In genomic region chr6:81801489-81801888, GRCh38 we compare ENCODE assay signal across 29 cellular contexts.
"Had no signal": no experiment of that assay in that cellular context is flagged by ENCODE, and none has a peak within 500 bp of the region (broad histone marks: within the 10 kb centered on the region; RNA-seq: fewer than 3 reads in every experiment).

No MANE protein-coding gene starts in this region.

- H3K4me3 ChIP-seq: breast epithelium, heart left ventricle, psoas muscle, right atrium auricular region, testis, transverse colon had no signal

- H3K36me3 ChIP-seq: breast epithelium, heart left ventricle, right atrium auricular region, transverse colon had no signal

- H3K27ac ChIP-seq: breast epithelium, heart left ventricle, parathyroid adenoma, psoas muscle, right atrium auricular region, testis, transverse colon had no signal

- H3K27me3 ChIP-seq: breast epithelium, heart left ventricle, right atrium auricular region, testis, transverse colon had no signal

- H3K9me3 ChIP-seq: breast epithelium, psoas muscle, right atrium auricular region, testis, transverse colon had no signal

- DNase-seq: activated CD4-positive, alpha-beta memory T cell treated with anti-CD3 and anti-CD28 coated beads, Interleukin-2, amount 10 ng/mL, durations not matched to agents 7 days and 5 days; activated CD4-positive, alpha-beta T cell treated with anti-CD3 and anti-CD28 coated beads for 1 hour; activated CD4-positive, alpha-beta T cell treated with anti-CD3 and anti-CD28 coated beads, Interleukin-2, amount 10 ng/mL, durations not matched to agents 7 days and 5 days; activated CD8-positive, alpha-beta memory T cell treated with anti-CD3 and anti-CD28 coated beads, Interleukin-2, amount 50 U/mL, for 48 hours; activated gamma-delta T cell; activated naive CD8-positive, alpha-beta T cell treated with anti-CD3 and anti-CD28 coated beads, Interleukin-2, amount 50 U/mL, for 24 hours; activated T-cell treated with anti-CD3 and anti-CD28 coated beads, Interleukin-2, amount 50 U/mL, for 24 hours; amygdala; central memory CD4-positive, alpha-beta T cell; foreskin fibroblast; heart left ventricle; hypothalamus; immature natural killer cell; kidney; midbrain; naive thymus-derived CD4-positive, alpha-beta T cell; occipital lobe; psoas muscle; stimulated activated CD4-positive, alpha-beta T cell treated with anti-CD3 and anti-CD28 coated beads, Interleukin-2, amount 100 ng/mL, for 48 hours; stimulated activated naive CD4-positive, alpha-beta T cell treated with Interleukin-2 at 50 U/mL for 16 hours; T-helper 17 cell; T1000; testis; transverse colon had no signal

- ATAC-seq: activated naive CD8-positive, alpha-beta T cell treated with anti-CD3 and anti-CD28 coated beads, Interleukin-2, amount 50 U/mL, for 24 hours; esophagus mucosa; heart left ventricle; naive thymus-derived CD4-positive, alpha-beta T cell; psoas muscle; T-helper 17 cell; WTC11 had no signal

- H3K4me1 ChIP-seq: breast epithelium, parathyroid adenoma, psoas muscle, right atrium auricular region, testis, transverse colon had no signal
